Comparison of ENCODE assay signal across 10 cellular contexts in genomic region chr5:838431-838851, GRCh38. TPM values are rescaled to one million over a fixed set of nuclear protein-coding genes. Genes with fewer than 3 reads are reported as not detected.
DNase-seq lines count a peak whose midpoint lies in the region; ATAC-seq and TF ChIP-seq lines count a peak whose summit lies in the region.
"Not testable (repeated sequence)": the region's sequence is repeated elsewhere in the genome, so short reads cannot be mapped to it uniquely, and the experiment has no call there.
"Had no signal": no experiment of that assay in that cellular context is flagged by ENCODE, and none has a peak within 500 bp of the region (broad histone marks: within the 10 kb centered on the region; RNA-seq: fewer than 3 reads in every experiment).

No MANE protein-coding gene starts in this region.

- H3K4me3 ChIP-seq in endodermal cell (ENCODE audit: low read length); spleen; aorta (ENCODE audit: low read length in 2 of 2): not testable (repeated sequence)

- ATAC-seq in left ventricle myocardium superior, result peak; percentile 73
- not testable (repeated sequence) for ATAC-seq in aorta (ENCODE audit: low FRiP score)

- H3K36me3 ChIP-seq in endodermal cell (ENCODE audit: control insufficient read depth, insufficient read depth, low read length); spleen; aorta (ENCODE audit: control insufficient read depth in 1 of 2, insufficient read depth in 2 of 2, low read length in 1 of 2): not testable (repeated sequence)

- H3K27ac ChIP-seq in RWPE1, result peak overlapping the region; percentile 31
- not testable (repeated sequence) for H3K27ac ChIP-seq in endodermal cell (ENCODE audit: low read depth, low read length); spleen; aorta (ENCODE audit: low read depth in 1 of 2, low read length in 2 of 2)

- not testable (repeated sequence) for H3K36me3 Mint-ChIP-seq in activated naive CD4-positive, alpha-beta T cell treated with anti-CD3 and anti-CD28 coated beads, Interleukin-2, amount 10 ng/mL, durations not matched to agents 7 days and 5 days; endodermal cell (ENCODE audit: low read depth)

- CTCF ChIA-PET in RWPE1 (lab: Yijun Ruan, JAX); activated naive CD4-positive, alpha-beta T cell treated with anti-CD3 and anti-CD28 coated beads, Interleukin-2, amount 10 ng/mL, durations not matched to agents 7 days and 5 days (lab: Charles Lee): not testable (repeated sequence)

- H3K4me3 Mint-ChIP-seq in activated naive CD4-positive, alpha-beta T cell treated with anti-CD3 and anti-CD28 coated beads, Interleukin-2, amount 10 ng/mL, durations not matched to agents 7 days and 5 days; endodermal cell: not testable (repeated sequence)

- TF ChIP-seq POLR2A in spleen (IDR thresholded peaks at IDR 0.05), result not testable (repeated sequence)

- DNase-seq in ELF-1 (ENCODE audit: low read depth, low spot score) (peak; percentile 71), endodermal cell (peak; percentile 74), left ventricle myocardium superior (peak; percentile 57), myocyte (ENCODE audit: low read depth) (peak; percentile 50), spleen (peak; percentile 68), aorta (peak; percentile 36 to 78)
- not testable (repeated sequence) for DNase-seq in RWPE1 (ENCODE audit: low spot score)
- DNase-seq in activated naive CD4-positive, alpha-beta T cell treated with anti-CD3 and anti-CD28 coated beads, Interleukin-2, amount 10 ng/mL, durations not matched to agents 7 days and 5 days, result peak; percentile 18

- not testable (repeated sequence) for H3K9me3 ChIP-seq in endodermal cell (ENCODE audit: control insufficient read depth, low read length); spleen; aorta (ENCODE audit: control insufficient read depth, low read length)

- intact Hi-C loops in left ventricle myocardium superior (cut with micrococcal nuclease); spleen (cut with DNase I; ENCODE audit: low total_unique reads); aorta (cut with DNase I): not testable (repeated sequence)

- POLR2A ChIA-PET in RWPE1 (lab: Yijun Ruan, JAX; ENCODE audit: low non-redundant PET), result not testable (repeated sequence)

- WGBS in endodermal cell (ENCODE audit: insufficient coverage in 1 of 2, insufficient read length in 1 of 2), 2 experiments, result 94 to 100% methylated on average over 3 to 10 of the region's 10 CpGs
- 83 to 87% (median 87%) methylated on average over 6 to 10 of the region's 10 CpGs for WGBS in spleen, 5 donors
- WGBS in aorta, 2 donors, result 84 to 85% methylated on average over 10 of the region's 10 CpGs

- H3K27ac Mint-ChIP-seq in activated naive CD4-positive, alpha-beta T cell treated with anti-CD3 and anti-CD28 coated beads, Interleukin-2, amount 10 ng/mL, durations not matched to agents 7 days and 5 days; endodermal cell: not testable (repeated sequence)

- not testable (repeated sequence) for H3K27me3 ChIP-seq in endodermal cell (ENCODE audit: control insufficient read depth, insufficient read depth, low read length, poor library complexity, severe bottlenecking); spleen (replicated peaks in 1 of 7); aorta (ENCODE audit: control insufficient read depth in 1 of 2, insufficient read depth in 2 of 2, low read length in 1 of 2)

- TF ChIP-seq CTCF in RWPE1 (conservative IDR thresholded peaks at IDR 0.05; ENCODE audit: low read depth); spleen (IDR thresholded peaks at IDR 0.05 in 8 of 11, conservative IDR thresholded peaks at IDR 0.05 in 3 of 11): not testable (repeated sequence)
- TF ChIP-seq CTCF in endodermal cell (conservative IDR thresholded peaks at IDR 0.05), result peak; percentile 30

- not testable (repeated sequence) for H3K4me1 ChIP-seq in endodermal cell (ENCODE audit: control insufficient read depth, insufficient read depth, low read length); spleen; aorta (ENCODE audit: control insufficient read depth in 1 of 2, insufficient read depth in 2 of 2, low read length in 2 of 2)

- H3K4me1 Mint-ChIP-seq in activated naive CD4-positive, alpha-beta T cell treated with anti-CD3 and anti-CD28 coated beads, Interleukin-2, amount 10 ng/mL, durations not matched to agents 7 days and 5 days; endodermal cell: not testable (repeated sequence)

- H3K9me3 Mint-ChIP-seq in activated naive CD4-positive, alpha-beta T cell treated with anti-CD3 and anti-CD28 coated beads, Interleukin-2, amount 10 ng/mL, durations not matched to agents 7 days and 5 days; endodermal cell: not testable (repeated sequence)

- H3K9ac ChIP-seq in endodermal cell (ENCODE audit: extremely low read depth, low read length, poor library complexity, severe bottlenecking), result not testable (repeated sequence)

- H3K27me3 Mint-ChIP-seq in activated naive CD4-positive, alpha-beta T cell treated with anti-CD3 and anti-CD28 coated beads, Interleukin-2, amount 10 ng/mL, durations not matched to agents 7 days and 5 days; endodermal cell (ENCODE audit: insufficient read depth): not testable (repeated sequence)

RNA-seq across cellular contexts. Expression of gene ZDHHC11, which starts 12.3 kb away (rescaled TPM):
- total RNA-seq in endodermal cell, result 10 to 100 TPM; 10.6 to 28.9 TPM
- 8.4 TPM for polyA plus RNA-seq in endodermal cell (2013, experiment 1 of 2)
- polyA plus RNA-seq in endodermal cell (2013, experiment 2 of 2), result 10.4 TPM
- total RNA-seq in left ventricle myocardium superior, result 40.1 TPM
- total RNA-seq in myocyte, result 0.37 and 0.73 TPM in 2 replicates
- 0.96 TPM for polyA plus RNA-seq in myocyte (2012)
- total RNA-seq in spleen, result 10 to 100 TPM in 4 of 7 donors, 1 to 10 TPM in 3; 1.3 to 75.0 (median 10.5) TPM
- polyA plus RNA-seq in spleen, result 1 to 10 TPM; 1.9 to 2.8 (median 2.1) TPM
- total RNA-seq in aorta, result 10 to 100 TPM in 1 of 2 donors, 1 to 10 TPM in 1; 9.4 to 26.0 TPM
- polyA plus RNA-seq in aorta, result 1 to 10 TPM; 1.5 to 3.1 TPM

RNA-seq across cellular contexts. Expression of gene ZDHHC11B, which starts 53.9 kb away (rescaled TPM):
- total RNA-seq in endodermal cell (1 to 10 TPM in 1 of 2 donors, under 1 TPM in 1; 0.75 to 1.3 TPM), left ventricle myocardium superior (20.0 TPM), myocyte (not detected in 2 replicates), spleen (10 to 100 TPM in 2 of 7 donors, 1 to 10 TPM in 5; 2.8 to 74.3 (median 6.2) TPM), aorta (10 to 100 TPM in 1 of 2 donors, 1 to 10 TPM in 1; 5.9 to 17.7 TPM)
- 2.3 TPM for polyA plus RNA-seq in endodermal cell (2013, experiment 1 of 2)
- 1.9 TPM for polyA plus RNA-seq in endodermal cell (2013, experiment 2 of 2)
- polyA plus RNA-seq in myocyte (2012), result not detected
- polyA plus RNA-seq in spleen (1 to 10 TPM in 2 of 3 donors, under 1 TPM in 1; 0.97 to 3.8 (median 1.9) TPM), aorta (1 to 10 TPM; 2.0 to 4.5 TPM)
- total RNA-seq: activated naive CD4-positive, alpha-beta T cell treated with anti-CD3 and anti-CD28 coated beads for 36 hours had no signal
- polyA plus RNA-seq: AG04450 had no signal

RNA-seq across cellular contexts. Expression of gene BRD9, which starts 54.2 kb away (rescaled TPM):
- total RNA-seq in endodermal cell (10 to 100 TPM; 58.2 to 67.9 TPM), left ventricle myocardium superior (26.1 TPM), myocyte (29.2 and 30.9 TPM in 2 replicates), spleen (10 to 100 TPM; 32.2 to 82.9 (median 39.7) TPM), aorta (10 to 100 TPM; 38.2 to 39.7 TPM)
- polyA plus RNA-seq in endodermal cell (2013, experiment 1 of 2), result 48.1 TPM
- polyA plus RNA-seq in endodermal cell (2013, experiment 2 of 2), result 43.1 TPM
- 28.7 TPM for polyA plus RNA-seq in myocyte (2012)
- polyA plus RNA-seq in spleen (10 to 100 TPM; 26.5 to 54.5 (median 38.6) TPM), aorta (10 to 100 TPM; 12.5 to 36.4 TPM)

RNA-seq across cellular contexts. Expression of gene TRIP13, which starts 54.2 kb away (rescaled TPM):
- total RNA-seq in endodermal cell (10 to 100 TPM; 21.9 to 32.4 TPM), left ventricle myocardium superior (0.32 TPM), myocyte (3.5 and 4.5 TPM in 2 replicates), spleen (1 to 10 TPM; 1.0 to 5.4 (median 2.1) TPM), aorta (1 to 10 TPM in 1 of 2 donors, under 1 TPM in 1; 0.84 to 1.3 TPM)
- 31.7 TPM for polyA plus RNA-seq in endodermal cell (2013, experiment 1 of 2)
- 31.8 TPM for polyA plus RNA-seq in endodermal cell (2013, experiment 2 of 2)
- 1.8 TPM for polyA plus RNA-seq in myocyte (2012)
- polyA plus RNA-seq in spleen (1 to 10 TPM; 1.2 to 3.4 (median 2.6) TPM), aorta (1 to 10 TPM in 1 of 2 donors, under 1 TPM in 1; 0.28 to 1.3 TPM)
